8 cellular contexts compared by ENCODE assay signal in the genomic region with DNA sequence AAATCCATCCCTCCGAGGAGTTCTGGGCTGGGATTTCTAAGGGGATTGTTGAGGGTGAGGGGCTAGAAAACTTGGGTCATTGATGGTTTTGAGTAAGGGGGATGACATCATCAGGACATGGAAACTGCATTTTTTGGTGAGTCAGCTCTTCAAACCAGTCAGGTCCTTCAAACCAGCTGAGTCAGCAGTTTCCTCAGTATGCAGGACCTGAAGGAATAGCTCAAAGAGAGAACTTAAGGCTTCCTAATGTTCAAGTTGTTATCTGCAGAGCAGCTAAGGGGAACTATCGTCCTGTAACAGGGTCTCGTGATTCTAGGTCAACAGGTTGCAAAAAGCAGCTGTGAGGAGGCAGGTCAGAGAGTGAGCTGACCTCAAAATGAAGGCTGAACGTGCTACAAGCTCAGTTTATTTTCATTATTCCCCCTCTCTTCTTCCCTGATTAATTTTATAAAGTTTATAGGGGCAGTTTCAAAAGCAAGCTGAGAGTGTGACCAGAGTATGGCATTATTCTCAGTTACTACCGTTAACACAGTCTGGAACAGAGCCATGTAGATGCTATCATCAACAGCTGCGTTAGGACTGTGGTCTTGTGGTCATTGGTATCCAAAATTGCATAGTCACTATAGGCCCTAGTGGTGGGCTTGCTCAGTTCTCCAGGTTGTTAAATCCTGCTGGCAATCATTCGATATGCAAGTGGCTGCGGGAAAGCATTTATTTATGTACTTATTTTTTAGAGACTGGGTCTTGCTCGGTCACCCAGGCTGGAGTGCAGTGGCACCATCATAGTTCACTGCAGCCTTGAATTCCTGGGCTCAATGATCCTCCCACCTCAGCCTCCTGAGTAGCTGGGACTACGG. TPM values are rescaled to one million over a fixed set of nuclear protein-coding genes. Genes with fewer than 3 reads are reported as not detected.
A peak's percentile ranks its signal among the peaks of the same experiment; 100 is the strongest.
DNase-seq lines count a peak whose midpoint lies in the region; ATAC-seq and TF ChIP-seq lines count a peak whose summit lies in the region.

No MANE protein-coding gene starts in this region.

- no peak overlapping the region for H3K4me3 ChIP-seq in CD8-positive, alpha-beta memory T cell (ENCODE audit: low read length)
- H3K4me3 ChIP-seq in MM.1S (ENCODE audit: low read length) = no peak overlapping the region
- no peak overlapping the region for H3K4me3 ChIP-seq in esophagus squamous epithelium

- H3K9me3 ChIP-seq in CD8-positive, alpha-beta memory T cell (ENCODE audit: low read length) = no peaks in the 10 kb centered on the region
- H3K9me3 ChIP-seq in MM.1S (replicated peaks; ENCODE audit: insufficient read depth, low read length) = no peaks in the 10 kb centered on the region
- no peaks in the 10 kb centered on the region for H3K9me3 ChIP-seq in esophagus squamous epithelium
- H3K9me3 ChIP-seq in T-helper 17 cell (ENCODE audit: control insufficient read depth, low read length, poor library complexity, severe bottlenecking) = no peaks in the 10 kb centered on the region

- H3K9ac ChIP-seq in MM.1S (ENCODE audit: low read length) = no peak overlapping the region

- H3K9me3 Mint-ChIP-seq in CD8-positive, alpha-beta memory T cell = no peaks in the 10 kb centered on the region
- H3K9me3 Mint-ChIP-seq in MCF 10A (ENCODE audit: unreplicated experiment) = no peaks in the 10 kb centered on the region

- no peak for DNase-seq in CD8-positive, alpha-beta memory T cell
- DNase-seq in MM.1S (peak; percentile 9), MCF 10A (ENCODE audit: unreplicated experiment) (peak; percentile 62), mesenteric fat pad (ENCODE audit: low spot score) (peak; percentile 30), esophagus squamous epithelium (lab: John Stamatoyannopoulos, UW) (no peak), T-helper 17 cell (no peak)

- H3K27ac Mint-ChIP-seq in CD8-positive, alpha-beta memory T cell = no peak overlapping the region
- H3K27ac Mint-ChIP-seq in MCF 10A (ENCODE audit: low read depth, unreplicated experiment) = no peak overlapping the region
- no peak overlapping the region for H3K27ac Mint-ChIP-seq in T-helper 17 cell

- H3K9me2 ChIP-seq in MM.1S (replicated peaks; ENCODE audit: insufficient read depth, low read length) = no peaks in the 10 kb centered on the region

- no peak overlapping the region for H2AFZ ChIP-seq in MM.1S (ENCODE audit: low read length)

- H3K4me1 Mint-ChIP-seq in CD8-positive, alpha-beta memory T cell = peaks cover 0 to 3% (median 0%) of the 10 kb centered on the region in 3 donors
- H3K4me1 Mint-ChIP-seq in MCF 10A (ENCODE audit: insufficient read depth, unreplicated experiment) = no peaks in the 10 kb centered on the region
- H3K4me1 Mint-ChIP-seq in T-helper 17 cell = peaks cover 3% of the 10 kb centered on the region

- ATAC-seq in GM19395 (IDR thresholded peaks at IDR 0.05; ENCODE audit: unreplicated experiment) (no peak), T-helper 17 cell (no peak), HG03135 (IDR thresholded peaks at IDR 0.05; ENCODE audit: unreplicated experiment) (no peak)

- no peaks in the 10 kb centered on the region for H4K20me1 ChIP-seq in MM.1S (ENCODE audit: insufficient read depth, low read length)

- CTCF ChIA-PET in CD8-positive, alpha-beta memory T cell (lab: Charles Lee) = interaction anchor here (1.4 to 2.7 kb wide), 2 partner anchors 10 to 117 kb away, joined by 5 to 12 read pairs; no protein-coding TSS in a partner anchor
- CTCF ChIA-PET in MCF 10A (lab: Yijun Ruan, JAX) = interaction anchor here (0.7 to 5.1 kb wide), 7 partner anchors 8 to 200 kb away, joined by 3 to 44 read pairs (median 5); no protein-coding TSS in a partner anchor

- no peaks in the 10 kb centered on the region for H3K79me2 ChIP-seq in MM.1S (ENCODE audit: low read length)

- TF ChIP-seq POLR2A in esophagus squamous epithelium (IDR thresholded peaks at IDR 0.05) = no peak

- TF ChIP-seq CTCF in MM.1S (IDR thresholded peaks at IDR 0.05; ENCODE audit: low read length) (no peak), MCF 10A (IDR thresholded peaks at IDR 0.05; ENCODE audit: unreplicated experiment) (no peak), esophagus squamous epithelium (IDR thresholded peaks at IDR 0.05) (no peak)

- H3F3A ChIP-seq in MM.1S (ENCODE audit: insufficient read depth, low read length) = no peaks in the 10 kb centered on the region; the same call in 1 of the 2 replicates

- H3K4me2 ChIP-seq in MM.1S (ENCODE audit: low read depth, low read length) = no peak overlapping the region

- H3K27ac ChIP-seq in CD8-positive, alpha-beta memory T cell (ENCODE audit: low read depth, low read length) = peak overlapping the region; percentile 22
- H3K27ac ChIP-seq in MM.1S (ENCODE audit: low read length) = no peak overlapping the region
- peak overlapping the region in 2 of 4 donors; percentile 6 to 49 for H3K27ac ChIP-seq in esophagus squamous epithelium

- H3K36me3 ChIP-seq in CD8-positive, alpha-beta memory T cell (ENCODE audit: insufficient read depth, low read length) = no peaks in the 10 kb centered on the region
- H3K36me3 ChIP-seq in MM.1S (replicated peaks; ENCODE audit: insufficient read depth, low read length) = no peaks in the 10 kb centered on the region
- H3K36me3 ChIP-seq in esophagus squamous epithelium = no peaks in the 10 kb centered on the region

- no peaks in the 10 kb centered on the region for H3K27me3 ChIP-seq in CD8-positive, alpha-beta memory T cell (ENCODE audit: insufficient read depth, low read length, poor library complexity, severe bottlenecking)
- no peaks in the 10 kb centered on the region for H3K27me3 ChIP-seq in MM.1S (replicated peaks; ENCODE audit: insufficient read depth, low read length)
- no peaks in the 10 kb centered on the region for H3K27me3 ChIP-seq in esophagus squamous epithelium

- BruUV-seq in MCF 10A (replicated peaks; lab: Mats Ljungman, UMichigan) = no TSS peak

- H3K4me3 Mint-ChIP-seq in CD8-positive, alpha-beta memory T cell = no peak overlapping the region
- H3K4me3 Mint-ChIP-seq in MCF 10A (ENCODE audit: unreplicated experiment) (no peak overlapping the region), T-helper 17 cell (no peak overlapping the region)

- POLR2A ChIA-PET in CD8-positive, alpha-beta memory T cell (lab: Charles Lee) = no interaction called here
- POLR2A ChIA-PET in MCF 10A (lab: Yijun Ruan, JAX) = interaction anchor here (0.7 to 1.9 kb wide), 10 partner anchors 9 to 173 kb away, joined by 3 to 7 read pairs (median 3); no protein-coding TSS in a partner anchor

- WGBS in esophagus squamous epithelium, 2 donors = 56 to 65% methylated on average over 7 to 10 of the region's 10 CpGs

- H3K36me3 Mint-ChIP-seq in CD8-positive, alpha-beta memory T cell = no peaks in the 10 kb centered on the region
- H3K36me3 Mint-ChIP-seq in MCF 10A (ENCODE audit: insufficient read depth, unreplicated experiment) (no peaks in the 10 kb centered on the region), T-helper 17 cell (ENCODE audit: low read depth) (no peaks in the 10 kb centered on the region)

- H3K27me3 Mint-ChIP-seq in CD8-positive, alpha-beta memory T cell = peaks cover 0 to 5% of the 10 kb centered on the region in 2 donors
- H3K27me3 Mint-ChIP-seq in MCF 10A (ENCODE audit: insufficient read depth, unreplicated experiment) (no peaks in the 10 kb centered on the region), T-helper 17 cell (peaks cover 6% of the 10 kb centered on the region)

- intact Hi-C loops in MCF 10A (cut with micrococcal nuclease) (no loop called here), esophagus squamous epithelium (cut with DNase I) (no loop called here)

- H3K4me1 ChIP-seq in CD8-positive, alpha-beta memory T cell (ENCODE audit: insufficient read depth, low read length) = no peaks in the 10 kb centered on the region
- H3K4me1 ChIP-seq in MM.1S (ENCODE audit: low read length) = no peaks in the 10 kb centered on the region; the same call in 1 of the 2 replicates
- no peaks in the 10 kb centered on the region for H3K4me1 ChIP-seq in esophagus squamous epithelium

RNA-seq across cellular contexts. Expression of a gene that starts 10.7 kb away (rescaled TPM):
- total RNA-seq in CD8-positive, alpha-beta memory T cell = under 1 TPM; 0.44 TPM
- polyA plus RNA-seq in CD8-positive, alpha-beta memory T cell = not detected
- total RNA-seq in MCF 10A (2022) = 21.7 and 25.5 TPM in 2 replicates
- total RNA-seq in mesenteric fat pad = 53.4 TPM
- total RNA-seq in esophagus squamous epithelium = 10 to 100 TPM in 1 of 4 donors, 1 to 10 TPM in 3; 2.9 to 11.6 (median 5.1) TPM
- under 1 TPM; 0.32 to 0.34 TPM for total RNA-seq in T-helper 17 cell

Comparison
In these comparisons a context has a peak if more than half of its experiments do, and no peak if none do; other contexts are left out.
1. DNase-seq: peak in MM.1S (single experiment), MCF 10A (single experiment) and mesenteric fat pad (single experiment); none in CD8-positive, alpha-beta memory T cell (0 of 5), esophagus squamous epithelium (single experiment) and T-helper 17 cell (0 of 3).